In the genomic region with DNA sequence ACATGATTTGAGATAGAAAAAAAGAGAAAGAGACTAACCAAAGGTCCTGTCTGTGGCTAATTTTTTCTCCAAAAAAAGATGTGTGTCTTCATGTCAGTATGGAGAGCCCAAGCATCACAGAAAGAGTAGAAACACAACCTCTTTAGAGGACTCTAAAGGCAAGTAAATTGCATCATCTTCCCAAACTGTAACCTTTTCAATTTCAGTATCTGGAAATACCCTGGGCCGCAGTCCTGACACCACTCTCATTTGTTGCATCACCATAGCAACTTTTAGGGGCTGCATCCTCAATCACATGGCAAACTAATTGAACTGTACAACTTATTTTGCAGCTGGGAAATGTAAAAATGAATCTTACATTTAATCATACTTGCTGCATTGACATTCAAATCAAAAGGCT, we compare ENCODE assay signal across 16 cellular contexts.
DNase-seq lines count a peak whose midpoint lies in the region; ATAC-seq, FAIRE-seq and TF ChIP-seq lines count a peak whose summit lies in the region.
"Had no signal": no experiment of that assay in that cellular context is flagged by ENCODE, and none has a peak within 500 bp of the region (broad histone marks: within the 10 kb centered on the region; RNA-seq: fewer than 3 reads in every experiment).

No MANE protein-coding gene starts in this region.

- TF ChIP-seq POLR2A in H54 (IDR thresholded peaks at IDR 0.05; ENCODE audit: low read depth, low read length) = no peak

- no peaks in the 10 kb centered on the region for H3K4me1 ChIP-seq in colonic mucosa
- H3K4me1 ChIP-seq in mammary epithelial cell (ENCODE audit: insufficient read depth, low read length) = no peaks in the 10 kb centered on the region
- H3K4me1 ChIP-seq: esophagus squamous epithelium had no signal

- WGBS in mammary epithelial cell (ENCODE audit: low coverage, missing lambda C conversion rate) = 94% methylated on average over 1 of the region's 1 CpG

- H3K36me3 ChIP-seq in colonic mucosa (no peaks in the 10 kb centered on the region), mammary epithelial cell (ENCODE audit: insufficient read depth, low read length) (no peaks in the 10 kb centered on the region)
- H3K36me3 ChIP-seq: esophagus squamous epithelium had no signal

- DNase-seq in colonic mucosa (no peak), NCI-H510A (lab: John Stamatoyannopoulos, UW) (no peak), mammary epithelial cell (no peak), H54 (ENCODE audit: insufficient read length, low spot score) (no peak)
- DNase-seq: activated T-cell treated with anti-CD3 and anti-CD28 coated beads, Interleukin-2, amount 50 U/mL, for 48 hours; cortex of kidney; esophagus squamous epithelium; hippocampal formation; natural killer cell; NCI-H1930; NCI-H82; T-helper 2 cell had no signal

- CTCF ChIA-PET in mammary epithelial cell (lab: Charles Lee; ENCODE audit: low non-redundant PET) = no interaction called here

- dilution Hi-C loops in mammary epithelial cell (cut with HindIII; ENCODE audit: low sequenced_read_pairs) = no loop called here

- H3K27ac ChIP-seq in colonic mucosa = no peak overlapping the region
- H3K27ac ChIP-seq in mammary epithelial cell (ENCODE audit: insufficient read depth, low read depth, low read length) = no peak overlapping the region
- H3K27ac ChIP-seq: esophagus squamous epithelium had no signal

- H3K9me3 ChIP-seq in colonic mucosa (no peaks in the 10 kb centered on the region), mammary epithelial cell (replicated peaks; ENCODE audit: insufficient read depth, low read length) (no peaks in the 10 kb centered on the region)
- H3K9me3 ChIP-seq: esophagus squamous epithelium had no signal

- in situ Hi-C loops in mammary epithelial cell (cut with MboI; ENCODE audit: low sequenced_read_pairs in 2 of 2) = no loop called here

- no peak overlapping the region for H3K9ac ChIP-seq in colonic mucosa (ENCODE audit: low read depth in 2 of 2, low read length in 2 of 2)
- H3K9ac ChIP-seq in mammary epithelial cell (ENCODE audit: insufficient read depth, low read length) = no peak overlapping the region

- no peaks in the 10 kb centered on the region for H3K79me2 ChIP-seq in mammary epithelial cell (ENCODE audit: insufficient read depth, low read length)

- ATAC-seq in GM18498 (IDR thresholded peaks at IDR 0.05; ENCODE audit: unreplicated experiment) (peak; percentile 62), GM19397 (IDR thresholded peaks at IDR 0.05; ENCODE audit: unreplicated experiment) (peak; percentile 77), HG02610 (IDR thresholded peaks at IDR 0.05; ENCODE audit: unreplicated experiment) (peak; percentile 84), HG03432 (IDR thresholded peaks at IDR 0.05; ENCODE audit: unreplicated experiment) (peak; percentile 82)
- ATAC-seq: natural killer cell had no signal

- intact Hi-C loops in colonic mucosa (cut with DNase I) (no loop called here), mammary epithelial cell (cut with micrococcal nuclease) (loop anchor here (10.0 kb wide), 1 partner anchor 895 kb away; no protein-coding TSS in a partner anchor)

- no peak overlapping the region for H3K4me2 ChIP-seq in mammary epithelial cell (ENCODE audit: insufficient read depth, low read depth, low read length)

- TF ChIP-seq CTCF in colonic mucosa (IDR thresholded peaks at IDR 0.05) = no peak
- TF ChIP-seq CTCF in mammary epithelial cell (conservative IDR thresholded peaks at IDR 0.05 in 1 of 2, IDR thresholded peaks at IDR 0.05 in 1 of 2; ENCODE audit: extremely low read depth in 1 of 2, insufficient read depth in 1 of 2, low read depth in 1 of 2, low read length in 2 of 2) = no peak

- no peak for FAIRE-seq in H54 (lab: Jason Lieb, UNC)

- no TSS peak for BruUV-seq in mammary epithelial cell (replicated peaks; lab: Mats Ljungman, UMichigan)

- H3K27me3 ChIP-seq in colonic mucosa (no peaks in the 10 kb centered on the region), mammary epithelial cell (ENCODE audit: insufficient read depth, low read length) (peaks cover 2% of the 10 kb centered on the region)
- H3K27me3 ChIP-seq: esophagus squamous epithelium had no signal

- H2AFZ ChIP-seq in mammary epithelial cell (ENCODE audit: low read depth, low read length) = no peak overlapping the region

- H3K4me3 ChIP-seq in colonic mucosa = no peak overlapping the region
- no peak overlapping the region for H3K4me3 ChIP-seq in mammary epithelial cell (replicated peaks in 1 of 3; ENCODE audit: insufficient read depth in 1 of 3, low read depth in 2 of 3, low read length in 3 of 3)
- H3K4me3 ChIP-seq: esophagus squamous epithelium had no signal

- no peaks in the 10 kb centered on the region for H4K20me1 ChIP-seq in mammary epithelial cell (ENCODE audit: insufficient read depth, low read length)
